ENCODE assay signal across 13 cellular contexts in the genomic region with DNA sequence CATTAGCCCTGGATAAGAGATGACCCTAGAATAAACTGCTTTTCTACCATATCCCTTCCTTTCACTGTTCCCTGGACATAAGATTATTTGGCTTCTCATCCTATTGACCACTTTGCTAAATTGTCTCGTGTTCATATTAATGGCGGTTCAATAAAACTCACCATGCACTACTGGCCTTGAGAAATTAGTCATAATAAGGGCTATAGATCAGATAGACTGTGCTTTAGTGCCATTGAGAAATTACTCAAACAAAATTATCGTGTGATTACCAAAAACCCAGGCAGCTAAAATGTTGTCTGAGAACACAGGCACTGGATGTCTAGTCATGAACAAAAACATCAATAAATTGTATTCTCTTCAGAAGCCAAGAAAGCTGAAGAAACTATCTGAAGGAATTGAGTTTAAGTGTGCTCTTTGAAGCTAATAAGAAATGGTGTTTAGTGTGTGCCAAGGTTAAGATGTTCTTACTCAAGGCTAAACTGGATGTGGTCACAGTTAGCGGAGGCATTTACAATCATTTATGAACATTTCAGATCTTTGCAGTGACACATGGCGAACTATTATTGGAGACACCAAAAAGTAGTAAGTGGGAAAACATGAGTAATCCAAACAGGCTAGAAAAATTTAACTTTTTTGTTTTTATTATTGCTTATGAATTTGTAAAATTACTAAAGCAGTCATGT.
DNase-seq lines count a peak whose midpoint lies in the region; ATAC-seq and TF ChIP-seq lines count a peak whose summit lies in the region.
"Had no signal": no experiment of that assay in that cellular context is flagged by ENCODE, and none has a peak within 500 bp of the region (broad histone marks: within the 10 kb centered on the region; RNA-seq: fewer than 3 reads in every experiment).

No MANE protein-coding gene starts in this region.

- no peaks in the 10 kb centered on the region for H3K27me3 Mint-ChIP-seq in stimulated activated naive CD8-positive, alpha-beta T cell treated with anti-CD3 and anti-CD28 coated beads, Interleukin-15, amount 100 ng/mL, for 72 hours
- H3K27me3 Mint-ChIP-seq in progenitor cell of endocrine pancreas = no peaks in the 10 kb centered on the region

- H3K36me3 Mint-ChIP-seq in progenitor cell of endocrine pancreas (ENCODE audit: insufficient read depth) = no peaks in the 10 kb centered on the region

- ATAC-seq in stimulated activated naive CD8-positive, alpha-beta T cell treated with anti-CD3 and anti-CD28 coated beads, Interleukin-15, amount 100 ng/mL, for 72 hours = peak; percentile 62
- no peak for ATAC-seq in stimulated activated naive CD8-positive, alpha-beta T cell treated with anti-CD3 and anti-CD28 coated beads, Interleukin-15, Interleukin-2, amounts not matched to agents 100 U/mL and 50 U/mL, for 24 hours
- ATAC-seq in HG03097 (IDR thresholded peaks at IDR 0.05; ENCODE audit: low FRiP score, unreplicated experiment) (peak; percentile 67), GM18868 (IDR thresholded peaks at IDR 0.05; ENCODE audit: unreplicated experiment) (no peak)

- TF ChIP-seq CTCF in progenitor cell of endocrine pancreas (IDR thresholded peaks at IDR 0.05; ENCODE audit: unreplicated experiment) = no peak

- no peak for DNase-seq in stimulated activated naive CD8-positive, alpha-beta T cell treated with anti-CD3 and anti-CD28 coated beads, Interleukin-15, amount 100 ng/mL, for 72 hours
- DNase-seq in stimulated activated naive CD8-positive, alpha-beta T cell treated with anti-CD3 and anti-CD28 coated beads, Interleukin-15, Interleukin-2, amounts not matched to agents 100 U/mL and 50 U/mL, for 24 hours = no peak
- peak; percentile 17 for DNase-seq in RPMI7951 (ENCODE audit: low read depth)
- peak; percentile 18 for DNase-seq in stromal cell of bone marrow (ENCODE audit: low read depth)
- DNase-seq in progenitor cell of endocrine pancreas (ENCODE audit: low spot score, unreplicated experiment) = no peak
- DNase-seq in A172 (ENCODE audit: low spot score) = no peak
- DNase-seq: DMS79 treated with DMSO at 0.1 percent for 48 hours, H7, NCI-H69, sigmoid colon, transverse colon had no signal

- no peaks in the 10 kb centered on the region for H3K4me1 Mint-ChIP-seq in stimulated activated naive CD8-positive, alpha-beta T cell treated with anti-CD3 and anti-CD28 coated beads, Interleukin-15, amount 100 ng/mL, for 72 hours
- H3K4me1 Mint-ChIP-seq in progenitor cell of endocrine pancreas (ENCODE audit: low read depth) = peaks cover 2% of the 10 kb centered on the region

- H3K27ac Mint-ChIP-seq in stimulated activated naive CD8-positive, alpha-beta T cell treated with anti-CD3 and anti-CD28 coated beads, Interleukin-15, amount 100 ng/mL, for 72 hours = no peak overlapping the region
- H3K27ac Mint-ChIP-seq in progenitor cell of endocrine pancreas = no peak overlapping the region

- H3K4me3 Mint-ChIP-seq in stimulated activated naive CD8-positive, alpha-beta T cell treated with anti-CD3 and anti-CD28 coated beads, Interleukin-15, amount 100 ng/mL, for 72 hours = no peak overlapping the region
- H3K4me3 Mint-ChIP-seq in progenitor cell of endocrine pancreas (ENCODE audit: low read depth) = no peak overlapping the region

- no peaks in the 10 kb centered on the region for H3K9me3 Mint-ChIP-seq in stimulated activated naive CD8-positive, alpha-beta T cell treated with anti-CD3 and anti-CD28 coated beads, Interleukin-15, amount 100 ng/mL, for 72 hours
- no peaks in the 10 kb centered on the region for H3K9me3 Mint-ChIP-seq in progenitor cell of endocrine pancreas (ENCODE audit: low read depth)

Comparison
In these comparisons a context has a peak if more than half of its experiments do, and no peak if none do; other contexts are left out.
1. ATAC-seq: peak in stimulated activated naive CD8-positive, alpha-beta T cell treated with anti-CD3 and anti-CD28 coated beads, Interleukin-15, amount 100 ng/mL, for 72 hours (single experiment) and HG03097 (single experiment); none in stimulated activated naive CD8-positive, alpha-beta T cell treated with anti-CD3 and anti-CD28 coated beads, Interleukin-15, Interleukin-2, amounts not matched to agents 100 U/mL and 50 U/mL, for 24 hours (single experiment) and GM18868 (single experiment).
2. DNase-seq: peak in RPMI7951 (single experiment) and stromal cell of bone marrow (single experiment); none in stimulated activated naive CD8-positive, alpha-beta T cell treated with anti-CD3 and anti-CD28 coated beads, Interleukin-15, amount 100 ng/mL, for 72 hours (0 of 2), stimulated activated naive CD8-positive, alpha-beta T cell treated with anti-CD3 and anti-CD28 coated beads, Interleukin-15, Interleukin-2, amounts not matched to agents 100 U/mL and 50 U/mL, for 24 hours (single experiment), progenitor cell of endocrine pancreas (single experiment) and A172 (single experiment).